ENCODE assay signal across 12 cellular contexts in genomic region chr18:13223341-13224148, GRCh38. TPM values are rescaled to one million over a fixed set of nuclear protein-coding genes. Genes with fewer than 3 reads are reported as not detected.
A peak's percentile ranks its signal among the peaks of the same experiment; 100 is the strongest.
DNase-seq lines count a peak whose midpoint lies in the region; ATAC-seq and TF ChIP-seq lines count a peak whose summit lies in the region.
"Had no signal": no experiment of that assay in that cellular context is flagged by ENCODE, and none has a peak within 500 bp of the region (broad histone marks: within the 10 kb centered on the region; RNA-seq: fewer than 3 reads in every experiment).

No MANE protein-coding gene starts in this region.

- DNase-seq in WERI-Rb-1 (peak; percentile 65), left cardiac atrium (peak; percentile 67), retina (peak; percentile 49), HAP-1 (ENCODE audit: low spot score in 2 of 2) (no peak), MM.1S (no peak)
- DNase-seq in activated T-helper 1 cell treated with anti-CD3 and anti-CD28 coated beads, Interleukin-12 subunit alpha, Interleukin-12 subunit beta, Interleukin-2, Interleukin-4 antibody, amounts not matched to agents 30 ng/mL and 10 ng/mL and 1 ng/mL, durations not matched to agents 14 hours and 24 hours and 36 hours (ENCODE audit: low spot score) = no peak
- DNase-seq: AML-193; stimulated activated CD4-positive, alpha-beta T cell treated with anti-CD3 and anti-CD28 coated beads, Interleukin-1b, Interleukin-23, amount 100 ng/mL, for 48 hours had no signal

- H3K9me3 ChIP-seq in WERI-Rb-1 (ENCODE audit: severe bottlenecking) (no peaks in the 10 kb centered on the region), HAP-1 (no peaks in the 10 kb centered on the region), MM.1S (replicated peaks; ENCODE audit: insufficient read depth, low read length) (no peaks in the 10 kb centered on the region)

- H3K9ac ChIP-seq in MM.1S (ENCODE audit: low read length) = no peak overlapping the region

- no peak overlapping the region for H2AFZ ChIP-seq in MM.1S (ENCODE audit: low read length)

- H3K4me1 ChIP-seq in HAP-1 (no peaks in the 10 kb centered on the region), MM.1S (ENCODE audit: low read length) (no peaks in the 10 kb centered on the region)

- H3K9me2 ChIP-seq in MM.1S (replicated peaks; ENCODE audit: insufficient read depth, low read length) = no peaks in the 10 kb centered on the region

- H3K27me3 ChIP-seq in WERI-Rb-1 (ENCODE audit: insufficient read depth, low read depth, severe bottlenecking) (no peaks in the 10 kb centered on the region), HAP-1 (ENCODE audit: low read depth) (peaks cover 25% of the 10 kb centered on the region), MM.1S (replicated peaks; ENCODE audit: insufficient read depth, low read length) (peaks cover 12% of the 10 kb centered on the region)

- H3K36me3 ChIP-seq in WERI-Rb-1 (no peaks in the 10 kb centered on the region), HAP-1 (replicated peaks) (no peaks in the 10 kb centered on the region), MM.1S (replicated peaks; ENCODE audit: insufficient read depth, low read length) (no peaks in the 10 kb centered on the region)

- no peaks in the 10 kb centered on the region for H4K20me1 ChIP-seq in MM.1S (ENCODE audit: insufficient read depth, low read length)

- H3F3A ChIP-seq in MM.1S (ENCODE audit: insufficient read depth, low read length) = no peaks in the 10 kb centered on the region

- no peaks in the 10 kb centered on the region for H3K9me3 Mint-ChIP-seq in activated T-helper 1 cell treated with anti-CD3 and anti-CD28 coated beads, Interleukin-12 subunit alpha, Interleukin-12 subunit beta, Interleukin-2, Interleukin-4 antibody, amounts not matched to agents 30 ng/mL and 10 ng/mL and 1 ng/mL, durations not matched to agents 14 hours and 24 hours and 36 hours
- H3K9me3 Mint-ChIP-seq: activated T-helper 2 cell treated with anti-CD3 and anti-CD28 coated beads, Interferon-gamma antibody, Interleukin-2, Interleukin-4, amounts not matched to agents 10 μg/mL and 5 μg/mL and 100 μg/mL, durations not matched to agents 14 hours and 24 hours and 36 hours had no signal

- H3K4me3 ChIP-seq in WERI-Rb-1 (ENCODE audit: low read depth, low read length) (no peak overlapping the region), HAP-1 (no peak overlapping the region), MM.1S (ENCODE audit: low read length) (no peak overlapping the region)

- H3K27ac Mint-ChIP-seq in activated T-helper 1 cell treated with anti-CD3 and anti-CD28 coated beads, Interleukin-12 subunit alpha, Interleukin-12 subunit beta, Interleukin-2, Interleukin-4 antibody, amounts not matched to agents 30 ng/mL and 10 ng/mL and 1 ng/mL, durations not matched to agents 14 hours and 24 hours and 36 hours = no peak overlapping the region
- H3K27ac Mint-ChIP-seq: activated T-helper 2 cell treated with anti-CD3 and anti-CD28 coated beads, Interferon-gamma antibody, Interleukin-2, Interleukin-4, amounts not matched to agents 10 μg/mL and 5 μg/mL and 100 μg/mL, durations not matched to agents 14 hours and 24 hours and 36 hours had no signal

- no peaks in the 10 kb centered on the region for H3K79me2 ChIP-seq in MM.1S (ENCODE audit: low read length)

- H3K4me2 ChIP-seq in MM.1S (ENCODE audit: low read depth, low read length) = no peak overlapping the region

- no peak overlapping the region for H3K4me3 Mint-ChIP-seq in activated T-helper 1 cell treated with anti-CD3 and anti-CD28 coated beads, Interleukin-12 subunit alpha, Interleukin-12 subunit beta, Interleukin-2, Interleukin-4 antibody, amounts not matched to agents 30 ng/mL and 10 ng/mL and 1 ng/mL, durations not matched to agents 14 hours and 24 hours and 36 hours

- intact Hi-C loops in left cardiac atrium (cut with DNase I) = loop anchor here (2.0 to 10.0 kb wide), 2 partner anchors 45 to 161 kb away; no protein-coding TSS in a partner anchor
- intact Hi-C loops in activated T-helper 1 cell treated with anti-CD3 and anti-CD28 coated beads, Interleukin-12 subunit alpha, Interleukin-12 subunit beta, Interleukin-2, Interleukin-4 antibody, amounts not matched to agents 30 ng/mL and 10 ng/mL and 1 ng/mL, durations not matched to agents 14 hours and 24 hours and 36 hours (cut with micrococcal nuclease) = no loop called here

- peak; percentile 55 to 61 for ATAC-seq in left cardiac atrium
- ATAC-seq in HG03175 (IDR thresholded peaks at IDR 0.05; ENCODE audit: unreplicated experiment) = no peak

- peaks cover 21% of the 10 kb centered on the region for H3K27me3 Mint-ChIP-seq in activated T-helper 1 cell treated with anti-CD3 and anti-CD28 coated beads, Interleukin-12 subunit alpha, Interleukin-12 subunit beta, Interleukin-2, Interleukin-4 antibody, amounts not matched to agents 30 ng/mL and 10 ng/mL and 1 ng/mL, durations not matched to agents 14 hours and 24 hours and 36 hours (ENCODE audit: insufficient read depth)

- H3K4me1 Mint-ChIP-seq in activated T-helper 1 cell treated with anti-CD3 and anti-CD28 coated beads, Interleukin-12 subunit alpha, Interleukin-12 subunit beta, Interleukin-2, Interleukin-4 antibody, amounts not matched to agents 30 ng/mL and 10 ng/mL and 1 ng/mL, durations not matched to agents 14 hours and 24 hours and 36 hours (ENCODE audit: low read depth) = peaks cover 20% of the 10 kb centered on the region

- peaks cover 6% of the 10 kb centered on the region for H3K36me3 Mint-ChIP-seq in activated T-helper 1 cell treated with anti-CD3 and anti-CD28 coated beads, Interleukin-12 subunit alpha, Interleukin-12 subunit beta, Interleukin-2, Interleukin-4 antibody, amounts not matched to agents 30 ng/mL and 10 ng/mL and 1 ng/mL, durations not matched to agents 14 hours and 24 hours and 36 hours (ENCODE audit: low read depth)

- TF ChIP-seq CTCF in C4-2B (conservative IDR thresholded peaks at IDR 0.05) = no peak
- TF ChIP-seq CTCF in WERI-Rb-1 (IDR thresholded peaks at IDR 0.05; ENCODE audit: low read depth, low read length) = no peak
- TF ChIP-seq CTCF in MM.1S (IDR thresholded peaks at IDR 0.05; ENCODE audit: low read length) = no peak

- H3K27ac ChIP-seq in C4-2B = peak overlapping the region; percentile 53
- H3K27ac ChIP-seq in WERI-Rb-1 = peak overlapping the region; percentile 67; the same call in 1 of the 2 replicates
- H3K27ac ChIP-seq in MM.1S (ENCODE audit: low read length) = no peak overlapping the region
- H3K27ac ChIP-seq: HL-60 had no signal

- in situ Hi-C loops in HAP-1 (cut with MboI; ENCODE audit: low sequenced_read_pairs) = loop anchor here (25.0 kb wide), 1 partner anchor 414 kb away; no protein-coding TSS in a partner anchor

RNA-seq across cellular contexts. Expression of gene LDLRAD4, which starts 5.0 kb away (rescaled TPM):
- 10 to 100 TPM; 28.9 to 80.2 TPM for total RNA-seq in left cardiac atrium
- 34.5 and 35.2 TPM in 2 replicates for total RNA-seq in activated T-helper 1 cell treated with anti-CD3 and anti-CD28 coated beads, Interleukin-12 subunit alpha, Interleukin-12 subunit beta, Interleukin-2, Interleukin-4 antibody, amounts not matched to agents 30 ng/mL and 10 ng/mL and 1 ng/mL, durations not matched to agents 14 hours and 24 hours and 36 hours

Comparison
In these comparisons a context has a peak if more than half of its experiments do, and no peak if none do; other contexts are left out.
1. DNase-seq: peak in WERI-Rb-1 (single experiment), left cardiac atrium (single experiment) and retina (single experiment); none in HAP-1 (0 of 2), activated T-helper 1 cell treated with anti-CD3 and anti-CD28 coated beads, Interleukin-12 subunit alpha, Interleukin-12 subunit beta, Interleukin-2, Interleukin-4 antibody, amounts not matched to agents 30 ng/mL and 10 ng/mL and 1 ng/mL, durations not matched to agents 14 hours and 24 hours and 36 hours (single experiment) and MM.1S (single experiment).